ENCODE assay signal across 19 cellular contexts in genomic region chr11:38818720-38819119, GRCh38.
A peak's percentile ranks its signal among the peaks of the same experiment; 100 is the strongest.
DNase-seq lines count a peak whose midpoint lies in the region; ATAC-seq and TF ChIP-seq lines count a peak whose summit lies in the region.
"Had no signal": no experiment of that assay in that cellular context is flagged by ENCODE, and none has a peak within 500 bp of the region (broad histone marks: within the 10 kb centered on the region; RNA-seq: fewer than 3 reads in every experiment).

No MANE protein-coding gene starts in this region.

- CTCF ChIA-PET in SK-N-SH (lab: Yijun Ruan, JAX): no interaction called here

- TF ChIP-seq EP300 in SK-N-SH (IDR thresholded peaks at IDR 0.05; ENCODE audit: borderline replicate concordance in 1 of 2, low read depth in 1 of 2, low read length in 1 of 2): peak in 1 of 2 experiments; percentile 28; a peak in 1 of 4 replicates

- H2AFZ ChIP-seq in SK-N-SH (ENCODE audit: low read depth): peak overlapping the region; percentile 6; the same call in 1 of the 2 replicates
- H2AFZ ChIP-seq: PC-9 had no signal

- no peak overlapping the region for H3K4me2 ChIP-seq in SK-N-SH
- H3K4me2 ChIP-seq: BLaER1, PC-9 had no signal

- H3K9me3 ChIP-seq in SK-N-SH: no peaks in the 10 kb centered on the region
- H3K9me3 ChIP-seq: BLaER1, SJCRH30 had no signal

- no peak overlapping the region for H3K4me3 ChIP-seq in SK-N-SH (ENCODE audit: low read depth in 2 of 2, low read length in 1 of 2)
- no peak overlapping the region for H3K4me3 ChIP-seq in choroid plexus epithelial cell (ENCODE audit: low read depth, low read length)
- H3K4me3 ChIP-seq: BLaER1, PC-9, SJCRH30 had no signal

- no peak for TF ChIP-seq RAD21 in SK-N-SH (IDR thresholded peaks at IDR 0.05; ENCODE audit: low read length)

- TF ChIP-seq CTCF in SK-N-SH (IDR thresholded peaks at IDR 0.05) (no peak), choroid plexus epithelial cell (conservative IDR thresholded peaks at IDR 0.05; ENCODE audit: low read depth, low read length) (no peak)

- H3K27ac ChIP-seq in SK-N-SH (ENCODE audit: low read depth in 2 of 2, low read length in 1 of 2): peak overlapping the region in 1 of 2 experiments; percentile 55; a peak in 2 of 4 replicates
- H3K27ac ChIP-seq: BLaER1, PC-9, RWPE1, SJCRH30 had no signal

- H3K4me1 ChIP-seq in SK-N-SH (ENCODE audit: control insufficient read depth in 1 of 2, insufficient read depth in 2 of 2, low read depth in 1 of 2, low read length in 1 of 2): peaks cover 0 to 37% of the 10 kb centered on the region in 2 experiments; a peak in 1 of 4 replicates
- H3K4me1 ChIP-seq: BLaER1, SJCRH30 had no signal

- peaks cover 5% of the 10 kb centered on the region for H3F3A ChIP-seq in SK-N-SH (replicated peaks; ENCODE audit: insufficient read depth)

- ATAC-seq in GM19023 (IDR thresholded peaks at IDR 0.05; ENCODE audit: unreplicated experiment): no peak
- ATAC-seq: CD8-positive, alpha-beta T cell had no signal

- no peaks in the 10 kb centered on the region for H3K27me3 ChIP-seq in SK-N-SH (ENCODE audit: insufficient read depth)
- H3K27me3 ChIP-seq: BLaER1, SJCRH30 had no signal

- H3K79me2 ChIP-seq in SK-N-SH (ENCODE audit: insufficient read depth): no peaks in the 10 kb centered on the region

- DNase-seq in A172 (ENCODE audit: low spot score): peak; percentile 3
- peak; percentile 15 for DNase-seq in HT1080 (ENCODE audit: low read depth)
- no peak for DNase-seq in SK-N-SH
- peak; percentile 10 for DNase-seq in choroid plexus epithelial cell (ENCODE audit: low read depth)
- no peak for DNase-seq in ecto neural progenitor cell (ENCODE audit: low spot score)
- no peak for DNase-seq in NCI-H524 treated with DMSO at 0.1 percent for 48 hours (lab: John Stamatoyannopoulos, UW)
- DNase-seq in SW 1271 (lab: John Stamatoyannopoulos, UW): no peak
- DNase-seq: Calu3; CD8-positive, alpha-beta T cell; Karpas-422; MM.1S; NCI-H1105; NCI-H510A treated with DMSO at 0.1 percent for 48 hours; NCI-H82; PC-9; SJCRH30 had no signal

- H3K36me3 ChIP-seq in SK-N-SH (replicated peaks in 1 of 2; ENCODE audit: control insufficient read depth in 1 of 2, insufficient read depth in 2 of 2, low read length in 1 of 2): no peaks in the 10 kb centered on the region
- H3K36me3 ChIP-seq: BLaER1, SJCRH30 had no signal

- no peaks in the 10 kb centered on the region for H3K9me2 ChIP-seq in SK-N-SH

- H3K9ac ChIP-seq in SK-N-SH: no peak overlapping the region
- H3K9ac ChIP-seq: BLaER1 had no signal

- POLR2A ChIA-PET in SK-N-SH (lab: Yijun Ruan, JAX): no interaction called here

- H4K20me1 ChIP-seq in SK-N-SH (ENCODE audit: insufficient read depth): no peaks in the 10 kb centered on the region
- H4K20me1 ChIP-seq: BLaER1 had no signal

TF ChIP-seq in SK-N-SH, 30 proteins besides CTCF, POLR2A, EP300 and RAD21:
- TF ChIP-seq FOSL2 (IDR thresholded peaks at IDR 0.05; ENCODE audit: borderline replicate concordance, low read depth): peak; percentile 40; the same call in 1 of the 2 replicates
- no peak for TF ChIP-seq TEAD4 (IDR thresholded peaks at IDR 0.05; ENCODE audit: borderline replicate concordance, insufficient read depth)
- peak; percentile 48; the same call in 1 of the 2 replicates for TF ChIP-seq PBX3 (IDR thresholded peaks at IDR 0.05)
- TF ChIP-seq JUND (IDR thresholded peaks at IDR 0.05): peak; percentile 64
- TF ChIP-seq SIN3A (IDR thresholded peaks at IDR 0.05; ENCODE audit: borderline replicate concordance, low read depth, low read length): no peak
- peak; percentile 18; the same call in 1 of the 2 replicates for TF ChIP-seq TCF12 (IDR thresholded peaks at IDR 0.05)
- TF ChIP-seq ELF1 (IDR thresholded peaks at IDR 0.05): no peak

Comparison
In these comparisons a context has a peak if more than half of its experiments do, and no peak if none do; other contexts are left out.
1. DNase-seq: peak in A172 (single experiment), HT1080 (single experiment) and choroid plexus epithelial cell (single experiment); none in SK-N-SH (single experiment), ecto neural progenitor cell (single experiment), NCI-H524 treated with DMSO at 0.1 percent for 48 hours (single experiment) and SW 1271 (0 of 2).